Comparison of ENCODE assay signal across 6 cellular contexts in the genomic region with DNA sequence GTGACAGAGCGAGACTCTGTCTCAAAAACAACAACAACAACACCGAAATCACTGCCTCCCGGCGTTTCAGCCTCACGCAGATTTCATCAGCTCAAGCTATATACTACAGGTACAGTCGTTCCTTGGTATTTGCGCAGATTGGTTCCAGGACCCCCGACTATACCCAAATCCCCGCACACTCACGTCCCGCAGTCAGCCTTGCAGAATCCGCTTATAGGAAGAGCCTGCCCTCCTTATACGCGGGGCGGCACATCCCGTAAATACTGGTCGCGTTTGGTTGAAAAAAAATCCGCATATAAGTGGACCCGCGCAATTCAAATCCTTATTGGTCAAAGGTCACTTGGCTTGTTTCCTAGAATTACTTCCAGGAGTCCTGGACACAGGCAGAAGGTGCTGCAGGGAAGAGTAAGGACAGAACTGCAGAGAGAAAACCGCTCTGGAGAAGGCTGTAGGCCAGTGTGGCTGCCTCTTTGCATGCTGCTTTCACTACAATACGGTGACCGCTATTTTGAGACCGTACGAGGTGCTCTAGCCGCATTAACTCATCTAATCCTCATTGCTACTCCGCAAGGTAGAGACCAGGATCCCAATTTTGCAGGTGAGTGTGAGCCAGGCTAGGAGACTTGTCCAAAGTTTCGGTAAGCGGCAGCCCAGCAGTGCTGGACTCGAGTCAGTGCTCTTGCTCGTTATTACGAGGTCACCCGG.
A peak's percentile ranks its signal among the peaks of the same experiment; 100 is the strongest.
DNase-seq lines count a peak whose midpoint lies in the region; ATAC-seq, FAIRE-seq and TF ChIP-seq lines count a peak whose summit lies in the region.

No MANE protein-coding gene starts in this region.

- no peak for TF ChIP-seq POLR2A in H54 (IDR thresholded peaks at IDR 0.05; ENCODE audit: low read depth, low read length)

- FAIRE-seq in H54 (lab: Jason Lieb, UNC), result no peak

- DNase-seq in left kidney (ENCODE audit: low read depth, low spot score), result peak; percentile 39
- no peak for DNase-seq in H54 (ENCODE audit: insufficient read length, low spot score)
- no peak for DNase-seq in stimulated activated naive CD4-positive, alpha-beta T cell (lab: John Stamatoyannopoulos, UW)
- no peak for DNase-seq in NCI-H748 (lab: John Stamatoyannopoulos, UW; ENCODE audit: unreplicated experiment)

- no peak for TF ChIP-seq CTCF in VCaP (conservative IDR thresholded peaks at IDR 0.05)

- H3K27ac ChIP-seq in VCaP, result peak overlapping the region; percentile 74

- ATAC-seq in GM21447 (IDR thresholded peaks at IDR 0.05; ENCODE audit: unreplicated experiment), result peak; percentile 10
